ENCODE assay signal across 17 cellular contexts in the genomic region with DNA sequence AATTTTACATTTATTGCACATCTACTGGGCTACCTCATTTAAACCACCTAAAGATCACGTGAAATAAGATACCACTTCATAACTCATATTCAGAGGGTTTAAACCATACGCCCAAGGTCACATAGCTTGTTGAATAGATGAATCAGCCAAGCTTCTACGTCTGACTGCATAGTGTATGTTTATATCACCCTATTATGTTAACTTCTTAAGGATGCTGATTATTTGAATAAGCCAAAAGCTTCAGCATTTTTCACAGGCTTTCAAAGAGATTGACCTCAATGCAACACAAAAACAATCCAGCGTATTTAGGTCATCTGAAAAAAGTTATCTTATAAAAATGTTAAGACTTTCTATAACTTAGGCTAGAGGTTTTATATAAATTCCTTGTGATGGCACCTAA.
DNase-seq lines count a peak whose midpoint lies in the region; ATAC-seq and TF ChIP-seq lines count a peak whose summit lies in the region.
"Had no signal": no experiment of that assay in that cellular context is flagged by ENCODE, and none has a peak within 500 bp of the region (broad histone marks: within the 10 kb centered on the region; RNA-seq: fewer than 3 reads in every experiment).

No MANE protein-coding gene starts in this region.

- H3K27me3 ChIP-seq in testis, result no peaks in the 10 kb centered on the region
- H3K27me3 ChIP-seq in ascending aorta, result no peaks in the 10 kb centered on the region
- no peaks in the 10 kb centered on the region for H3K27me3 ChIP-seq in breast epithelium

- intact Hi-C loops in testis (cut with DNase I; ENCODE audit: low total_unique reads) (no loop called here), ascending aorta (cut with DNase I) (no loop called here), breast epithelium (cut with DNase I; ENCODE audit: low total_unique reads) (no loop called here)

- WGBS in testis, 2 donors, result 83 to 95% methylated on average over 4 of the region's 4 CpGs

- no peak overlapping the region for H3K27ac ChIP-seq in testis
- H3K27ac ChIP-seq in ascending aorta, result no peak overlapping the region
- H3K27ac ChIP-seq in breast epithelium, result no peak overlapping the region
- H3K27ac ChIP-seq: C4-2B, HL-60 had no signal

- no peak for TF ChIP-seq CTCF in retinal pigment epithelial cell (conservative IDR thresholded peaks at IDR 0.05; ENCODE audit: low read depth, low read length)
- TF ChIP-seq CTCF in testis (IDR thresholded peaks at IDR 0.05), result no peak
- no peak for TF ChIP-seq CTCF in ascending aorta (IDR thresholded peaks at IDR 0.05)
- no peak for TF ChIP-seq CTCF in breast epithelium (IDR thresholded peaks at IDR 0.05)

- H3K9me3 ChIP-seq in testis, result no peaks in the 10 kb centered on the region
- no peaks in the 10 kb centered on the region for H3K9me3 ChIP-seq in ascending aorta
- no peaks in the 10 kb centered on the region for H3K9me3 ChIP-seq in breast epithelium

- H3K4me3 ChIP-seq in retinal pigment epithelial cell (ENCODE audit: low read length), result no peak overlapping the region
- no peak overlapping the region for H3K4me3 ChIP-seq in testis
- H3K4me3 ChIP-seq in ascending aorta, result no peak overlapping the region
- H3K4me3 ChIP-seq in breast epithelium, result no peak overlapping the region

- ATAC-seq in HG02870 (IDR thresholded peaks at IDR 0.05; ENCODE audit: unreplicated experiment), result no peak
- ATAC-seq: HCT116 had no signal

- DNase-seq in EL (peak; percentile 53), amniotic epithelial cell (ENCODE audit: low read depth) (peak; percentile 89), fibroblast of gingiva (ENCODE audit: low read depth) (peak; percentile 75), retinal pigment epithelial cell (ENCODE audit: low read depth) (peak; percentile 77), testis (no peak), ascending aorta (ENCODE audit: low spot score in 2 of 2) (no peak), breast epithelium (ENCODE audit: low spot score in 2 of 2) (no peak)
- DNase-seq: COR-L47, DMS53, KG1, NCI-H1092, NCI-H1694, NCI-H345 had no signal

- H3K4me1 ChIP-seq in testis, result no peaks in the 10 kb centered on the region
- no peaks in the 10 kb centered on the region for H3K4me1 ChIP-seq in ascending aorta
- no peaks in the 10 kb centered on the region for H3K4me1 ChIP-seq in breast epithelium

- H3K36me3 ChIP-seq in testis (ENCODE audit: low read depth, missing control alignments) (no peaks in the 10 kb centered on the region), ascending aorta (no peaks in the 10 kb centered on the region), breast epithelium (no peaks in the 10 kb centered on the region)

- TF ChIP-seq POLR2A in testis (IDR thresholded peaks at IDR 0.05), result no peak
- TF ChIP-seq POLR2A in breast epithelium (IDR thresholded peaks at IDR 0.05), result no peak

Comparison
In these comparisons a context has a peak if more than half of its experiments do, and no peak if none do; other contexts are left out.
1. DNase-seq: peak in EL (single experiment), amniotic epithelial cell (single experiment), fibroblast of gingiva (single experiment) and retinal pigment epithelial cell (single experiment); none in testis (single experiment), ascending aorta (0 of 2) and breast epithelium (0 of 2).